8 cellular contexts compared by ENCODE assay signal in the genomic region with DNA sequence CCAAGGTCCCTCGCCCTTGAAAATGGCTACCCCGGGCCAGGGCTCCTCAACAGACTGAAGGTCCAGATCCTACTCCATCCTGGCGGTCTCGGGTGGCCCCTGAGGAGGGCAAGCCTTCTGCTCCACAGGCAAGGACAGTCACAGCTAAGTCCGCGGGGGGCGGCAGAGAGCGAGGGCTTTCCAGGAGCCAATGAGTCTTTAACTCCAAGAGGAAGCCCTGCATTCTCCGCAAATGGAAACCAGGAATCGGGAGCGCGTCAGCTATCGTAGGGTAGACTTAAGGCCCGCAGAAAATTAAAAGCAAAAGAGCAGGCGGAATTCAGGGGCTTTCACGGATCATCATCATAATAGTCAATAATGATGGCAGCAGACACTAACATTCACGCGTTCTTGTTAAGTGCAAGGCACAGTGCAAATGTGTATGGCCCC.
DNase-seq lines count a peak whose midpoint lies in the region; ATAC-seq and TF ChIP-seq lines count a peak whose summit lies in the region.

No MANE protein-coding gene starts in this region.

- H3K9ac ChIP-seq in OCI-LY1 (ENCODE audit: low read length) = peak overlapping the region; percentile 99

- H3K9me3 ChIP-seq in OCI-LY1 (ENCODE audit: low read length) = peaks cover 8% of the 10 kb centered on the region
- H3K9me3 ChIP-seq in mucosa of descending colon = no peaks in the 10 kb centered on the region

- no peaks in the 10 kb centered on the region for H3K27me3 ChIP-seq in OCI-LY1 (ENCODE audit: insufficient read depth, low read length)

- DNase-seq in COR-L47 (lab: John Stamatoyannopoulos, UW) (peak; percentile 85), HUDEP-2 (lab: John Stamatoyannopoulos, UW; ENCODE audit: unreplicated experiment in 76 of 76) (peak in 70 of 76 experiments; percentile 4 to 79 (median 56)), epithelial cell of proximal tubule (ENCODE audit: low read depth) (peak; percentile 88), mucosa of descending colon (peak; percentile 91 to 93 (median 92))
- peak; percentile 79 for DNase-seq in activated T-cell treated with anti-CD3 and anti-CD28 coated beads, Interleukin-2, amount 50 U/mL, for 1 hour
- DNase-seq in stimulated activated CD8-positive, alpha-beta memory T cell treated with anti-CD3 and anti-CD28 coated beads, Interleukin-4, amount 100 ng/mL, for 48 hours = peak; percentile 75

- H3K4me3 ChIP-seq in OCI-LY1 (ENCODE audit: low read depth, low read length, poor library complexity, severe bottlenecking) (peak overlapping the region; percentile 99), epithelial cell of proximal tubule (ENCODE audit: low read depth, low read length) (peak overlapping the region; percentile 90), mucosa of descending colon (peak overlapping the region; percentile 35)

- intact Hi-C loops in mucosa of descending colon (cut with DNase I, micrococcal nuclease) = loop anchor here in 1 of 2 donors (10.0 kb wide), 1 partner anchor 147 kb away; no protein-coding TSS in a partner anchor

- H3K27ac ChIP-seq in OCI-LY1 (ENCODE audit: low read depth, low read length, poor library complexity, severe bottlenecking) = no peak overlapping the region

- no peaks in the 10 kb centered on the region; the same call in 1 of the 2 replicates for H3F3A ChIP-seq in OCI-LY1 (ENCODE audit: insufficient read depth, low read length)

- H3K4me1 ChIP-seq in OCI-LY1 (ENCODE audit: insufficient read depth, low read length, severe bottlenecking) (peaks cover 42% of the 10 kb centered on the region), mucosa of descending colon (ENCODE audit: low read depth) (no peaks in the 10 kb centered on the region)

- no peak overlapping the region for H2AFZ ChIP-seq in OCI-LY1 (ENCODE audit: low read length)

- H3K9me2 ChIP-seq in OCI-LY1 (ENCODE audit: low read depth, low read length) = no peaks in the 10 kb centered on the region

- H4K20me1 ChIP-seq in OCI-LY1 (ENCODE audit: insufficient read depth, low read length) = no peaks in the 10 kb centered on the region

- peak; percentile 70 for ATAC-seq in GM21423 (IDR thresholded peaks at IDR 0.05; ENCODE audit: unreplicated experiment)
- peak; percentile 79 for ATAC-seq in mucosa of descending colon

- H3K79me2 ChIP-seq in OCI-LY1 (ENCODE audit: insufficient read depth, low read length) = peaks cover 39% of the 10 kb centered on the region

- peak overlapping the region; percentile 93 for H3K4me2 ChIP-seq in OCI-LY1 (ENCODE audit: low read length)

- TF ChIP-seq CTCF in OCI-LY1 (IDR thresholded peaks at IDR 0.05; ENCODE audit: low read length) (no peak), epithelial cell of proximal tubule (conservative IDR thresholded peaks at IDR 0.05; ENCODE audit: low read depth, low read length) (peak; percentile 78), mucosa of descending colon (IDR thresholded peaks at IDR 0.05) (peak; percentile 72)

- H3K36me3 ChIP-seq in OCI-LY1 (ENCODE audit: insufficient read depth, low read length) = peaks cover 4% of the 10 kb centered on the region
- no peaks in the 10 kb centered on the region for H3K36me3 ChIP-seq in mucosa of descending colon (ENCODE audit: low read depth)

Comparison
In these comparisons a context has a peak if more than half of its experiments do, and no peak if none do; other contexts are left out.
1. H3K4me3 ChIP-seq: peak in every context shown above with its lines; median percentile 99 in OCI-LY1; 90 in epithelial cell of proximal tubule; 35 in mucosa of descending colon.